ENCODE assay signal across 9 cellular contexts in genomic region chr10:20765066-20765465, GRCh38.
"Had no signal": no experiment of that assay in that cellular context is flagged by ENCODE, and none has a peak within 500 bp of the region (broad histone marks: within the 10 kb centered on the region; RNA-seq: fewer than 3 reads in every experiment).

No MANE protein-coding gene starts in this region.

- H3K4me1 ChIP-seq: HAP-1 had no signal

- H3K4me3 ChIP-seq: GM23248, HAP-1, K562 had no signal

- DNase-seq: GM23248, GOT3, H7, HFFc6, IMR-90 had no signal

- FAIRE-seq: K562 had no signal

- H3K27ac ChIP-seq: GM23248, HL-60 had no signal

- H2AFZ ChIP-seq: GM23248 had no signal

- ATAC-seq: HCT116, K562 had no signal

- H3K9me3 ChIP-seq: HAP-1 had no signal

- H3K9ac ChIP-seq: GM23248 had no signal

- H3K36me3 ChIP-seq: HAP-1 had no signal
